ENCODE assay signal across 10 cellular contexts in genomic region chr15:85555875-85556617, GRCh38.
DNase-seq lines count a peak whose midpoint lies in the region; ATAC-seq, FAIRE-seq and TF ChIP-seq lines count a peak whose summit lies in the region.
"Had no signal": no experiment of that assay in that cellular context is flagged by ENCODE, and none has a peak within 500 bp of the region (broad histone marks: within the 10 kb centered on the region; RNA-seq: fewer than 3 reads in every experiment).

No MANE protein-coding gene starts in this region.

- no peaks in the 10 kb centered on the region for H4K20me1 ChIP-seq in osteoblast (ENCODE audit: insufficient read depth, low read length)

- H3K4me1 ChIP-seq in osteoblast (ENCODE audit: insufficient read depth, low read length): no peaks in the 10 kb centered on the region

- no peaks in the 10 kb centered on the region for H3K9me3 Mint-ChIP-seq in osteocyte (ENCODE audit: unreplicated experiment)
- H3K9me3 Mint-ChIP-seq: type B pancreatic cell had no signal

- no peaks in the 10 kb centered on the region for H3K36me3 ChIP-seq in osteoblast (ENCODE audit: insufficient read depth, low read length)

- no peak overlapping the region for H3K27ac Mint-ChIP-seq in osteocyte (ENCODE audit: unreplicated experiment)
- H3K27ac Mint-ChIP-seq: type B pancreatic cell had no signal

- peak; percentile 18 for FAIRE-seq in colon (lab: Jason Lieb, UNC)

- H3K79me2 ChIP-seq in osteoblast (ENCODE audit: insufficient read depth, low read length): peaks cover 2% of the 10 kb centered on the region

- TF ChIP-seq CTCF in osteocyte (IDR thresholded peaks at IDR 0.05) (no peak), osteoblast (IDR thresholded peaks at IDR 0.05; ENCODE audit: extremely low read depth, low read depth, low read length) (no peak)

- H3K9me3 ChIP-seq in osteoblast (ENCODE audit: low read depth, low read length): no peaks in the 10 kb centered on the region

- DNase-seq in activated gamma-delta T cell treated with Interleukin-2 at 50 U/mL for 16 hours (no peak), osteocyte (ENCODE audit: extremely low spot score, unreplicated experiment) (no peak), T-helper 2 cell (no peak), osteoblast (ENCODE audit: insufficient read length, low spot score, missing footprints) (no peak)
- DNase-seq: central memory CD4-positive, alpha-beta T cell had no signal

- H2AFZ ChIP-seq in osteoblast (ENCODE audit: low read length): no peak overlapping the region

- H3K4me3 Mint-ChIP-seq in osteocyte (ENCODE audit: unreplicated experiment): no peak overlapping the region
- H3K4me3 Mint-ChIP-seq: type B pancreatic cell had no signal

- no peak overlapping the region for H3K4me3 ChIP-seq in osteoblast (ENCODE audit: insufficient read depth, low read length)

- peaks cover 22% of the 10 kb centered on the region for H3K36me3 Mint-ChIP-seq in osteocyte (ENCODE audit: unreplicated experiment)

- H3K4me2 ChIP-seq in osteoblast (ENCODE audit: insufficient read depth, low read length): no peak overlapping the region

- no peaks in the 10 kb centered on the region for H3K27me3 ChIP-seq in osteoblast (ENCODE audit: insufficient read depth, low read length)

- H3K4me1 Mint-ChIP-seq in osteocyte (ENCODE audit: unreplicated experiment): peaks cover 7% of the 10 kb centered on the region

- ATAC-seq in GM18499 (IDR thresholded peaks at IDR 0.05; ENCODE audit: insufficient read depth, unreplicated experiment) (peak; percentile 77), GM21367 (IDR thresholded peaks at IDR 0.05; ENCODE audit: unreplicated experiment) (peak; percentile 74), HG03196 (IDR thresholded peaks at IDR 0.05; ENCODE audit: unreplicated experiment) (peak; percentile 75)

- H3K27ac ChIP-seq in osteoblast (ENCODE audit: low read depth, low read length): no peak overlapping the region

- H3K27me3 Mint-ChIP-seq in osteocyte (ENCODE audit: unreplicated experiment): no peaks in the 10 kb centered on the region
- H3K27me3 Mint-ChIP-seq: type B pancreatic cell had no signal
